25 cellular contexts compared by ENCODE assay signal in genomic region chrX:22021721-22022120, GRCh38.
"Had no signal": no experiment of that assay in that cellular context is flagged by ENCODE, and none has a peak within 500 bp of the region (broad histone marks: within the 10 kb centered on the region; RNA-seq: fewer than 3 reads in every experiment).

No MANE protein-coding gene starts in this region.

- H3K27me3 ChIP-seq: brain microvascular endothelial cell, heart left ventricle had no signal

- ATAC-seq: activated CD4-positive, alpha-beta T cell treated with anti-CD3 and anti-CD28 coated beads for 36 hours; activated CD8-positive, alpha-beta memory T cell treated with anti-CD3 and anti-CD28 coated beads, Interleukin-2, amount 10 ng/mL, durations not matched to agents 7 days and 5 days; activated CD8-positive, alpha-beta T cell treated with anti-CD3 and anti-CD28 coated beads, Interleukin-2, amount 10 ng/mL, durations not matched to agents 7 days and 5 days; esophagus mucosa; heart left ventricle; T-helper 17 cell had no signal

- H3K4me1 ChIP-seq: heart left ventricle had no signal

- H3K36me3 ChIP-seq: brain microvascular endothelial cell, heart left ventricle had no signal

- H3K27ac ChIP-seq: brain microvascular endothelial cell, coronary artery, dorsolateral prefrontal cortex, heart left ventricle had no signal

- H3K4me3 ChIP-seq: coronary artery, dorsolateral prefrontal cortex, heart left ventricle had no signal

- DNase-seq: activated CD4-positive, alpha-beta memory T cell treated with anti-CD3 and anti-CD28 coated beads for 36 hours; activated CD4-positive, alpha-beta T cell treated with anti-CD3 and anti-CD28 coated beads for 36 hours; activated CD4-positive, alpha-beta T cell treated with anti-CD3 and anti-CD28 coated beads, Interleukin-2, amount 10 ng/mL, durations not matched to agents 24 days and 14 days; activated CD4-positive, CD25-positive, alpha-beta regulatory T cell; activated CD4-positive, CD25-positive, alpha-beta regulatory T cell treated with anti-CD3 and anti-CD28 coated beads, Interleukin-2, amount 50 U/mL, for 72 hours; activated CD8-positive, alpha-beta memory T cell treated with anti-CD3 and anti-CD28 coated beads, Interleukin-2, amount 10 ng/mL, durations not matched to agents 7 days and 5 days; activated CD8-positive, alpha-beta memory T cell treated with anti-CD3 and anti-CD28 coated beads, Interleukin-2, amount 50 U/mL, for 4 hours; activated CD8-positive, alpha-beta T cell treated with anti-CD3 and anti-CD28 coated beads, Interleukin-2, amount 10 ng/mL, durations not matched to agents 7 days and 5 days; activated gamma-delta T cell; activated naive CD4-positive, alpha-beta T cell; activated naive CD4-positive, alpha-beta T cell treated with anti-CD3 and anti-CD28 coated beads, Interleukin-2, amount 10 ng/mL, durations not matched to agents 7 days and 5 days; activated T-cell treated with anti-CD3 and anti-CD28 coated beads, Interleukin-2, amount 50 U/mL, for 1 hour; activated T-cell treated with anti-CD3 and anti-CD28 coated beads, Interleukin-2, amount 50 U/mL, for 48 hours; amniotic stem cell; anterior cingulate cortex; brain microvascular endothelial cell; dorsolateral prefrontal cortex; effector memory CD4-positive, alpha-beta T cell; endodermal cell; foreskin fibroblast; heart left ventricle; T-helper 17 cell; T1000 had no signal
